8 cellular contexts compared by ENCODE assay signal in the genomic region with DNA sequence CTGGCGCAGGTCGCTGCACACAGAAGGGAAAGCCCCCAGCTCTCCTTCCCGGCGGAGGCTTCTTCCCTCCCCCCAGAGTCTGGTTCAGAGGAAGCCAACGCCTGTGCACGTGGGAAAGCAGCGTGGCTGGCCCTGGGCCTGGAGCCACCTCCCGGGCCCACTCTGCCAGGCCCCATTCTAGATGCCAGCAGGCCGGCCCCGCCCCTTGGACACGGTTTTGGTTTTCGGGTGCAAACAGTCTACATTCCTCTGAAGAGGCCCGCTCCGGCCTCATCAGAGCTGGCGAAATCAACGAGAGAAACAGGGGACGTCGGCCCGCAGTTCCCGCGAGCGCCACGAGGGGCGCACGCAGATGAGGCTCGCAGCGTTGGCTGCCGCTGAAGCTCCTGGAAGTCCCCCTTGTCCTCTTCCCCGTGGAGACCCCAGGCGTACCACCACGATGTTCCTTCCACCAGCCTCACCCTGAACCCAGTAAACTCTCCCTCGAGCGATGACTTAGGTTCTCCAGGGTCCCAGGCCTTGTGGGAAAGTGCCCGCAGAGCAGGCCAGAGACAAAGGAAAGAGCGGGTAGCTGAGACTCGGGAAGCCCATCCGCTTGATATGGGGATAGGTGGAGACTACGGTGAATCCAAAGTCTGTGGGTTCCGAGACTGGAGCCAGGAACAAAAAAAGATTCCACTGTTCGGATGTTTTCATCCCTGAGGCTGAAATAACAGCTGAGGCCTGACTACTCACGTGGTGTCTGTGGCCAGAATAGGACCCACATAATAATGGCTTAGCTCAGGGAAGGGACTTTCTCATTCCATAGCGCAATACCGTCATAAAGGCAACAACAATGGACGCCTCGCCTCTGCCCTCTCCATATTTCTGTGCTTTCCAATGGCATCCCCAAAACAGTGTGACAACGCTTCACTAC.
A peak's percentile ranks its signal among the peaks of the same experiment; 100 is the strongest.
DNase-seq lines count a peak whose midpoint lies in the region; ATAC-seq and TF ChIP-seq lines count a peak whose summit lies in the region.

No MANE protein-coding gene starts in this region.

- H3K27me3 ChIP-seq in CD4-positive, alpha-beta memory T cell (ENCODE audit: insufficient read depth, low read length), result no peaks in the 10 kb centered on the region
- peaks cover 11% of the 10 kb centered on the region for H3K27me3 ChIP-seq in HUES6 (ENCODE audit: control insufficient read depth, insufficient read depth, low read length)
- H3K27me3 ChIP-seq in dorsolateral prefrontal cortex, result peaks cover 0 to 3% (median 0%) of the 10 kb centered on the region in 45 donors
- no peaks in the 10 kb centered on the region for H3K27me3 ChIP-seq in lung (ENCODE audit: control insufficient read depth, insufficient read depth)

- no peaks in the 10 kb centered on the region for H3K4me1 ChIP-seq in CD4-positive, alpha-beta memory T cell (ENCODE audit: insufficient read depth, low read length)
- H3K4me1 ChIP-seq in HUES6 (ENCODE audit: control insufficient read depth, insufficient read depth, low read length) (peaks cover 7% of the 10 kb centered on the region; the same call in 1 of the 2 replicates), lung (ENCODE audit: control insufficient read depth in 2 of 2, insufficient read depth in 2 of 2, low read length in 2 of 2) (peaks cover 2 to 3% of the 10 kb centered on the region in 2 donors)

- no peaks in the 10 kb centered on the region for H3K9me3 Mint-ChIP-seq in CD4-positive, alpha-beta memory T cell

- H3K4me1 Mint-ChIP-seq in CD4-positive, alpha-beta memory T cell, result peaks cover 1 to 8% (median 4%) of the 10 kb centered on the region in 4 donors

- no peaks in the 10 kb centered on the region for H3K36me3 Mint-ChIP-seq in CD4-positive, alpha-beta memory T cell

- peak; percentile 52 to 89 (median 79) for TF ChIP-seq CTCF in dorsolateral prefrontal cortex (IDR thresholded peaks at IDR 0.05 in 54 of 56, conservative IDR thresholded peaks at IDR 0.05 in 2 of 56; ENCODE audit: low read depth in 1 of 56, partially characterized antibody in 56 of 56)
- peak; percentile 58 for TF ChIP-seq CTCF in lung (IDR thresholded peaks at IDR 0.05; ENCODE audit: control extremely low read depth, extremely low read depth)

- CTCF ChIA-PET in CD4-positive, alpha-beta memory T cell (lab: Charles Lee; ENCODE audit: partially characterized antibody), result interaction anchor here (0.7 to 2.9 kb wide), 18 partner anchors 8 to 1924 kb away, joined by 3 to 11 read pairs (median 4); no protein-coding TSS in a partner anchor

- DNase-seq in CD4-positive, alpha-beta memory T cell, result peak in 4 of 5 donors; percentile 5 to 28 (median 20)
- peak; percentile 56 to 68 for DNase-seq in activated CD4-positive, alpha-beta T cell treated with anti-CD3 and anti-CD28 coated beads, Interleukin-2, amount 50 U/mL, for 48 hours
- DNase-seq in dorsolateral prefrontal cortex (peak in 9 of 10 donors; percentile 18 to 77 (median 43)), lung (ENCODE audit: low spot score) (peak; percentile 87), DMS114 treated with DMSO at 0.1 percent for 48 hours (lab: John Stamatoyannopoulos, UW; ENCODE audit: unreplicated experiment) (no peak)
- peak; percentile 17 to 44 (median 27) for DNase-seq in stimulated activated CD4-positive, alpha-beta T cell treated with anti-CD3 and anti-CD28 coated beads, TNF-alpha, amount 100 ng/mL, for 48 hours (ENCODE audit: low read depth in 3 of 3)

- 31 to 34% methylated on average over 46 of the region's 46 CpGs for WGBS in lung, 2 donors

- H3K36me3 ChIP-seq in CD4-positive, alpha-beta memory T cell (ENCODE audit: insufficient read depth, low read length), result no peaks in the 10 kb centered on the region
- H3K36me3 ChIP-seq in HUES6 (ENCODE audit: control insufficient read depth, insufficient read depth, low read length) (no peaks in the 10 kb centered on the region), lung (ENCODE audit: control insufficient read depth in 2 of 2, insufficient read depth in 2 of 2, low read length in 2 of 2) (no peaks in the 10 kb centered on the region)

- peak; percentile 88 for ATAC-seq in GM21423 (IDR thresholded peaks at IDR 0.05; ENCODE audit: unreplicated experiment)
- ATAC-seq in lung (ENCODE audit: insufficient read depth, low FRiP score), result peak; percentile 82

- POLR2A ChIA-PET in CD4-positive, alpha-beta memory T cell (lab: Charles Lee; ENCODE audit: partially characterized antibody), result interaction anchor here (0.5 kb wide), 1 partner anchor 1727 kb away, joined by 4 read pairs; no protein-coding TSS in a partner anchor

- no peak overlapping the region for H3K4me3 ChIP-seq in CD4-positive, alpha-beta memory T cell (ENCODE audit: low read length in 2 of 2)
- H3K4me3 ChIP-seq in HUES6 (ENCODE audit: low read depth, low read length) (peak overlapping the region; percentile 18; the same call in 1 of the 2 replicates), dorsolateral prefrontal cortex (peak overlapping the region in 50 of 59 donors; percentile 6 to 58 (median 36)), lung (no peak overlapping the region)

- H3K9me3 ChIP-seq in CD4-positive, alpha-beta memory T cell (ENCODE audit: control insufficient read depth in 1 of 2, low read length in 2 of 2), result no peaks in the 10 kb centered on the region
- H3K9me3 ChIP-seq in HUES6 (ENCODE audit: control insufficient read depth, insufficient read depth, low read depth, low read length) (no peaks in the 10 kb centered on the region), lung (ENCODE audit: control insufficient read depth in 2 of 2, insufficient read depth in 1 of 2, low read length in 1 of 2) (no peaks in the 10 kb centered on the region)

- peak overlapping the region in 6 of 8 donors; percentile 20 to 64 (median 52) for H3K4me3 Mint-ChIP-seq in CD4-positive, alpha-beta memory T cell

- H3K27me3 Mint-ChIP-seq in CD4-positive, alpha-beta memory T cell, result peaks cover 4 to 6% of the 10 kb centered on the region in 2 donors

- no peak overlapping the region for H3K27ac Mint-ChIP-seq in CD4-positive, alpha-beta memory T cell

- H3K9ac ChIP-seq in HUES6 (ENCODE audit: low read length), result peak overlapping the region; percentile 22

- intact Hi-C loops in CD4-positive, alpha-beta memory T cell (cut with micrococcal nuclease), result no loop called here
- intact Hi-C loops in dorsolateral prefrontal cortex (cut with DNase I), result no loop called here

- no peak overlapping the region for H3K27ac ChIP-seq in CD4-positive, alpha-beta memory T cell (ENCODE audit: low read depth, low read length)
- H3K27ac ChIP-seq in HUES6 (ENCODE audit: low read depth, low read length), result no peak overlapping the region
- H3K27ac ChIP-seq in dorsolateral prefrontal cortex, result no peak overlapping the region
- H3K27ac ChIP-seq in lung (ENCODE audit: low read depth in 1 of 2, low read length in 1 of 2), result peak overlapping the region in 1 of 2 donors; percentile 10

Comparison
In these comparisons a context has a peak if more than half of its experiments do, and no peak if none do; other contexts are left out.
1. H3K4me3 ChIP-seq: peak in HUES6 (single experiment) and dorsolateral prefrontal cortex (50 of 59); none in CD4-positive, alpha-beta memory T cell (0 of 2) and lung (single experiment).